In genomic region chr7:30470163-30470770, GRCh38 we compare ENCODE assay signal across 9 cellular contexts. TPM values are rescaled to one million over a fixed set of nuclear protein-coding genes. Genes with fewer than 3 reads are reported as not detected.
DNase-seq lines count a peak whose midpoint lies in the region; TF ChIP-seq lines count a peak whose summit lies in the region.
"Had no signal": no experiment of that assay in that cellular context is flagged by ENCODE, and none has a peak within 500 bp of the region (broad histone marks: within the 10 kb centered on the region; RNA-seq: fewer than 3 reads in every experiment).

No MANE protein-coding gene starts in this region.

- intact Hi-C loops in ovary (cut with DNase I), result no loop called here
- intact Hi-C loops in posterior vena cava (cut with DNase I), result no loop called here

- 4 to 8% (median 6%) methylated on average over 14 of the region's 14 CpGs for WGBS in ovary, 3 donors

- no peak for TF ChIP-seq POLR2A in ovary (IDR thresholded peaks at IDR 0.05)

- TF ChIP-seq CTCF in WI38 (IDR thresholded peaks at IDR 0.05; ENCODE audit: low read depth, low read length), result no peak
- TF ChIP-seq CTCF in fibroblast of mammary gland (conservative IDR thresholded peaks at IDR 0.05; ENCODE audit: control insufficient read depth, insufficient read depth, low read depth, low read length), result no peak
- TF ChIP-seq CTCF in ovary (IDR thresholded peaks at IDR 0.05), result no peak

- DNase-seq in DMS153 treated with DMSO at 0.1 percent for 48 hours (lab: John Stamatoyannopoulos, UW; ENCODE audit: unreplicated experiment), result peak; percentile 70
- peak; percentile 95 for DNase-seq in fibroblast of mammary gland (ENCODE audit: low read depth)
- DNase-seq in ovary, result peak; percentile 65 to 79 (median 66)
- DNase-seq in OCI-M1 (lab: John Stamatoyannopoulos, UW), result no peak
- no peak for DNase-seq in epidermal melanocyte (ENCODE audit: insufficient read length, low spot score)
- no peak for DNase-seq in posterior vena cava (ENCODE audit: low spot score)
- DNase-seq in activated CD4-positive, CD25-positive, alpha-beta regulatory T cell treated with anti-CD3 and anti-CD28 coated beads, Interleukin-2, amount 50 U/mL, for 72 hours, result no peak
- DNase-seq: GDM1 had no signal

- H3K36me3 ChIP-seq in ovary, result no peaks in the 10 kb centered on the region

- H3K27ac ChIP-seq in ovary, result peak overlapping the region; percentile 74 to 81

- H3K9me3 ChIP-seq in ovary, result no peaks in the 10 kb centered on the region

- H3K27me3 ChIP-seq in ovary, result no peaks in the 10 kb centered on the region

- peak overlapping the region; percentile 8; the same call in 1 of the 2 replicates for H3K4me3 ChIP-seq in WI38 (ENCODE audit: low read depth, low read length)
- H3K4me3 ChIP-seq in fibroblast of mammary gland (ENCODE audit: control insufficient read depth, low read depth, low read length), result no peak overlapping the region
- peak overlapping the region; percentile 1 for H3K4me3 ChIP-seq in ovary

- peaks cover 51% of the 10 kb centered on the region for H3K4me1 ChIP-seq in ovary (ENCODE audit: insufficient read depth)

- peak; percentile 11 for TF ChIP-seq EP300 in ovary (IDR thresholded peaks at IDR 0.05)

RNA-seq across cellular contexts. Expression of gene NOD1, which starts 8.3 kb away (rescaled TPM):
- total RNA-seq in ovary (10 to 100 TPM; 17.4 to 33.5 (median 20.6) TPM), posterior vena cava (10 to 100 TPM; 16.6 to 18.0 TPM)
- polyA plus RNA-seq in ovary, result 10 to 100 TPM; 15.2 to 20.0 TPM

RNA-seq across cellular contexts. Expression of gene GGCT, which starts 34.4 kb away (rescaled TPM):
- total RNA-seq in ovary (10 to 100 TPM; 17.9 to 31.8 (median 22.0) TPM), posterior vena cava (10 to 100 TPM; 19.9 to 22.5 TPM)
- polyA plus RNA-seq in ovary, result 10 to 100 TPM; 32.3 to 36.1 TPM

Comparison
In these comparisons a context has a peak if more than half of its experiments do, and no peak if none do; other contexts are left out.
1. DNase-seq: peak in DMS153 treated with DMSO at 0.1 percent for 48 hours (single experiment), fibroblast of mammary gland (single experiment) and ovary (5 of 5); none in OCI-M1 (single experiment), epidermal melanocyte (single experiment), posterior vena cava (single experiment) and activated CD4-positive, CD25-positive, alpha-beta regulatory T cell treated with anti-CD3 and anti-CD28 coated beads, Interleukin-2, amount 50 U/mL, for 72 hours (single experiment).